Comparison of ENCODE assay signal across 8 cellular contexts in genomic region chr16:24539850-24540484, GRCh38. TPM values are rescaled to one million over a fixed set of nuclear protein-coding genes. Genes with fewer than 3 reads are reported as not detected.
DNase-seq lines count a peak whose midpoint lies in the region; ATAC-seq and TF ChIP-seq lines count a peak whose summit lies in the region.

No MANE protein-coding gene starts in this region.

- H3K79me2 ChIP-seq in fibroblast of lung (ENCODE audit: control insufficient read depth, insufficient read depth, low read length): peaks cover 55% of the 10 kb centered on the region
- peaks cover 55% of the 10 kb centered on the region for H3K79me2 ChIP-seq in neural progenitor cell (ENCODE audit: low read depth)

- CTCF ChIA-PET in CD8-positive, alpha-beta memory T cell (lab: Charles Lee): interaction anchor here (1.2 kb wide), 1 partner anchor 23 kb away, joined by 3 read pairs; no protein-coding TSS in a partner anchor

- peak overlapping the region; percentile 91 to 100 (median 99) for H3K4me3 Mint-ChIP-seq in CD8-positive, alpha-beta memory T cell
- peak overlapping the region; percentile 99 for H3K4me3 Mint-ChIP-seq in neural progenitor cell

- H3K9ac ChIP-seq in fibroblast of lung (ENCODE audit: insufficient read depth, low read length): peak overlapping the region; percentile 100
- peak overlapping the region; percentile 97 for H3K9ac ChIP-seq in neural progenitor cell

- H3K4me1 ChIP-seq in CD8-positive, alpha-beta memory T cell (ENCODE audit: insufficient read depth, low read length): peaks cover 35% of the 10 kb centered on the region
- H3K4me1 ChIP-seq in fibroblast of lung (ENCODE audit: control insufficient read depth, extremely low read depth, insufficient read depth, low read length) (peaks cover 13% of the 10 kb centered on the region), neural progenitor cell (peaks cover 20% of the 10 kb centered on the region), transverse colon (peaks cover 21 to 39% (median 28%) of the 10 kb centered on the region in 4 donors)

- H3K27ac ChIP-seq in CD8-positive, alpha-beta memory T cell (ENCODE audit: low read depth, low read length): peak overlapping the region; percentile 94
- H3K27ac ChIP-seq in fibroblast of lung (ENCODE audit: insufficient read depth, low read length): peak overlapping the region; percentile 99
- H3K27ac ChIP-seq in neural progenitor cell: peak overlapping the region; percentile 99
- peak overlapping the region; percentile 100 for H3K27ac ChIP-seq in transverse colon

- TF ChIP-seq CTCF in LNCaP clone FGC (IDR thresholded peaks at IDR 0.05; ENCODE audit: control insufficient read depth, extremely low read depth, insufficient read depth) (no peak), fibroblast of lung (conservative IDR thresholded peaks at IDR 0.05 in 1 of 2, IDR thresholded peaks at IDR 0.05 in 1 of 2; ENCODE audit: low read depth in 1 of 2, low read length in 2 of 2) (no peak), neural progenitor cell (IDR thresholded peaks at IDR 0.05) (no peak), transverse colon (IDR thresholded peaks at IDR 0.05) (no peak)

- ATAC-seq in GM21717 (IDR thresholded peaks at IDR 0.05; ENCODE audit: unreplicated experiment): peak; percentile 35
- no peak for ATAC-seq in GM18873 (IDR thresholded peaks at IDR 0.05; ENCODE audit: low FRiP score, unreplicated experiment)

- POLR2A ChIA-PET in CD8-positive, alpha-beta memory T cell (lab: Charles Lee): interaction anchor here (2.7 kb wide), 1 partner anchor 14 kb away, joined by 6 read pairs; no protein-coding TSS in a partner anchor

- TF ChIP-seq POLR2A in transverse colon (IDR thresholded peaks at IDR 0.05): no peak

- H3K4me1 Mint-ChIP-seq in CD8-positive, alpha-beta memory T cell: peaks cover 39 to 59% (median 50%) of the 10 kb centered on the region in 3 donors
- peaks cover 26% of the 10 kb centered on the region for H3K4me1 Mint-ChIP-seq in neural progenitor cell

- H3K9me3 ChIP-seq in CD8-positive, alpha-beta memory T cell (ENCODE audit: low read length): no peaks in the 10 kb centered on the region
- no peaks in the 10 kb centered on the region for H3K9me3 ChIP-seq in fibroblast of lung (ENCODE audit: control insufficient read depth, insufficient read depth, low read depth, low read length)
- H3K9me3 ChIP-seq in neural progenitor cell (ENCODE audit: low read depth): no peaks in the 10 kb centered on the region
- no peaks in the 10 kb centered on the region for H3K9me3 ChIP-seq in transverse colon

- H3K4me3 ChIP-seq in CD8-positive, alpha-beta memory T cell (ENCODE audit: low read length): peak overlapping the region; percentile 87
- H3K4me3 ChIP-seq in LNCaP clone FGC (ENCODE audit: low read depth, low read length) (peak overlapping the region; percentile 96), fibroblast of lung (replicated peaks in 1 of 4; ENCODE audit: control extremely low read depth in 1 of 4, insufficient read depth in 1 of 4, low read depth in 3 of 4, low read length in 4 of 4) (peak overlapping the region; percentile 61 to 98 (median 98)), neural progenitor cell (peak overlapping the region; percentile 90), transverse colon (peak overlapping the region; percentile 92 to 100 (median 96))

- H4K20me1 ChIP-seq in fibroblast of lung (ENCODE audit: control insufficient read depth, extremely low read depth, insufficient read depth, low read length) (peaks cover 6% of the 10 kb centered on the region), neural progenitor cell (ENCODE audit: low read depth) (peaks cover 49% of the 10 kb centered on the region)

- no peak overlapping the region for H2AFZ ChIP-seq in fibroblast of lung (ENCODE audit: low read length)
- no peak overlapping the region for H2AFZ ChIP-seq in neural progenitor cell (replicated peaks)

- intact Hi-C loops in transverse colon (cut with DNase I; ENCODE audit: low total_unique reads): no loop called here

- peak overlapping the region; percentile 80 to 100 (median 94) for H3K27ac Mint-ChIP-seq in CD8-positive, alpha-beta memory T cell
- H3K27ac Mint-ChIP-seq in neural progenitor cell: peak overlapping the region; percentile 98

- H3K36me3 Mint-ChIP-seq in CD8-positive, alpha-beta memory T cell: peaks cover 3 to 39% (median 6%) of the 10 kb centered on the region in 3 donors
- peaks cover 12% of the 10 kb centered on the region for H3K36me3 Mint-ChIP-seq in neural progenitor cell

- H3F3A ChIP-seq in neural progenitor cell (ENCODE audit: low read depth): peaks cover 7% of the 10 kb centered on the region

- no peaks in the 10 kb centered on the region for H3K27me3 ChIP-seq in CD8-positive, alpha-beta memory T cell (ENCODE audit: insufficient read depth, low read length, poor library complexity, severe bottlenecking)
- H3K27me3 ChIP-seq in fibroblast of lung (ENCODE audit: control insufficient read depth, insufficient read depth, low read length): no peaks in the 10 kb centered on the region
- H3K27me3 ChIP-seq in neural progenitor cell: no peaks in the 10 kb centered on the region
- H3K27me3 ChIP-seq in transverse colon: no peaks in the 10 kb centered on the region

- no peaks in the 10 kb centered on the region for H3K9me3 Mint-ChIP-seq in CD8-positive, alpha-beta memory T cell
- no peaks in the 10 kb centered on the region for H3K9me3 Mint-ChIP-seq in neural progenitor cell

- no peaks in the 10 kb centered on the region for H3K36me3 ChIP-seq in CD8-positive, alpha-beta memory T cell (ENCODE audit: insufficient read depth, low read length)
- H3K36me3 ChIP-seq in fibroblast of lung (ENCODE audit: control insufficient read depth, insufficient read depth, low read length) (peaks cover 4% of the 10 kb centered on the region), neural progenitor cell (no peaks in the 10 kb centered on the region), transverse colon (no peaks in the 10 kb centered on the region)

- TF ChIP-seq EP300 in transverse colon (IDR thresholded peaks at IDR 0.05; ENCODE audit: low read depth): no peak

- WGBS in transverse colon (ENCODE audit: low coverage in 1 of 2), 2 donors: 1 to 20% methylated on average over 1 to 53 of the region's 60 CpGs

- in situ Hi-C loops in transverse colon (cut with MboI; ENCODE audit: low pct_ligation_motif_present in 1 of 4, low pct_unique_long_range_greater_than_20kb in 1 of 4, low sequenced_read_pairs in 3 of 4): loop anchor here in 2 of 4 donors (25.0 kb wide), 2 partner anchors 572 to 697 kb away; partner anchors contain the start of gene LCMT1 (in 1 of the 2)

- peak in 3 of 5 donors; percentile 44 to 74 (median 46) for DNase-seq in CD8-positive, alpha-beta memory T cell
- DNase-seq in LNCaP clone FGC (ENCODE audit: low read depth) (no peak), activated T-cell treated with anti-CD3 and anti-CD28 coated beads for 4 hours (peak; percentile 28), fibroblast of lung (ENCODE audit: low read depth in 2 of 2) (peak; percentile 47 to 61), neural progenitor cell (ENCODE audit: low spot score) (peak; percentile 52), transverse colon (peak; percentile 69)

- peaks cover 0 to 2% of the 10 kb centered on the region in 2 donors for H3K27me3 Mint-ChIP-seq in CD8-positive, alpha-beta memory T cell
- peaks cover 6% of the 10 kb centered on the region for H3K27me3 Mint-ChIP-seq in neural progenitor cell (ENCODE audit: insufficient read depth, low read depth)

- H3K4me2 ChIP-seq in fibroblast of lung (ENCODE audit: extremely low read depth, insufficient read depth, low read length) (peak overlapping the region; percentile 97), neural progenitor cell (peak overlapping the region; percentile 87)

RNA-seq across cellular contexts. Expression of gene RBBP6, which starts 0.6 kb away (rescaled TPM):
- total RNA-seq in CD8-positive, alpha-beta memory T cell: 10 to 100 TPM; 61.9 to 66.0 TPM
- polyA plus RNA-seq in CD8-positive, alpha-beta memory T cell: 27.2 TPM
- 16.4 and 16.8 TPM in 2 replicates for total RNA-seq in fibroblast of lung
- polyA plus RNA-seq in fibroblast of lung: 24.6 and 26.4 TPM in 2 replicates
- 16.3 and 19.5 TPM in 2 replicates for polyA plus RNA-seq in fibroblast of lung (2012)
- polyA minus RNA-seq in fibroblast of lung (ENCODE audit: low replicate concordance): 5.9 and 6.6 TPM in 2 replicates
- 73.3 and 81.0 TPM in 2 replicates for total RNA-seq in neural progenitor cell (ENCODE audit: low replicate concordance)
- total RNA-seq in transverse colon: 10 to 100 TPM; 38.5 to 67.5 (median 58.5) TPM
